ENCODE assay signal across 9 cellular contexts in genomic region chr1:53062731-53063591, GRCh38. TPM values are rescaled to one million over a fixed set of nuclear protein-coding genes. Genes with fewer than 3 reads are reported as not detected.
DNase-seq lines count a peak whose midpoint lies in the region; ATAC-seq and TF ChIP-seq lines count a peak whose summit lies in the region.
"Had no signal": no experiment of that assay in that cellular context is flagged by ENCODE, and none has a peak within 500 bp of the region (broad histone marks: within the 10 kb centered on the region; RNA-seq: fewer than 3 reads in every experiment).

No MANE protein-coding gene starts in this region.

- TF ChIP-seq CTCF in mesothelial cell of epicardium (IDR thresholded peaks at IDR 0.05; ENCODE audit: unreplicated experiment): no peak
- no peak for TF ChIP-seq CTCF in thyroid gland (IDR thresholded peaks at IDR 0.05)

- CTCF ChIA-PET in activated CD4-positive, alpha-beta T cell treated with anti-CD3 and anti-CD28 coated beads, Interleukin-2, amount 10 ng/mL, durations not matched to agents 7 days and 5 days (lab: Charles Lee): no interaction called here

- no peak overlapping the region for H3K4me3 ChIP-seq in endocrine pancreas (ENCODE audit: control insufficient read depth, insufficient read depth, low read length)
- H3K4me3 ChIP-seq in thyroid gland (replicated peaks in 1 of 3): peak overlapping the region; percentile 16 to 49 (median 25)

- H3K27ac ChIP-seq in thyroid gland: peak overlapping the region in 2 of 3 donors; percentile 57 to 68
- H3K27ac ChIP-seq: C4-2B had no signal

- 10 to 28% methylated on average over 16 to 49 of the region's 58 CpGs for WGBS in thyroid gland, 2 donors

- ATAC-seq in HG03378 (IDR thresholded peaks at IDR 0.05; ENCODE audit: unreplicated experiment): no peak
- ATAC-seq in HG03439 (IDR thresholded peaks at IDR 0.05; ENCODE audit: unreplicated experiment): no peak

- no peaks in the 10 kb centered on the region for H3K4me1 ChIP-seq in endocrine pancreas (ENCODE audit: control insufficient read depth, insufficient read depth, low read length)
- peaks cover 13 to 18% of the 10 kb centered on the region in 2 donors for H3K4me1 ChIP-seq in thyroid gland

- POLR2A ChIA-PET in activated CD4-positive, alpha-beta T cell treated with anti-CD3 and anti-CD28 coated beads, Interleukin-2, amount 10 ng/mL, durations not matched to agents 7 days and 5 days (lab: Charles Lee): interaction anchor here (0.6 kb wide), 1 partner anchor 107 kb away, joined by 3 read pairs; no protein-coding TSS in a partner anchor

- no peak for TF ChIP-seq POLR2A in thyroid gland (IDR thresholded peaks at IDR 0.05)

- H3K9ac ChIP-seq in endocrine pancreas (ENCODE audit: control insufficient read depth, insufficient read depth, low read length): peak overlapping the region; percentile 35

- H3K9me3 ChIP-seq in endocrine pancreas (ENCODE audit: control insufficient read depth, low read length): no peaks in the 10 kb centered on the region
- no peaks in the 10 kb centered on the region for H3K9me3 ChIP-seq in thyroid gland

- H3K36me3 Mint-ChIP-seq in activated CD4-positive, alpha-beta T cell treated with anti-CD3 and anti-CD28 coated beads, Interleukin-2, amount 10 ng/mL, durations not matched to agents 7 days and 5 days (ENCODE audit: low read depth): no peaks in the 10 kb centered on the region
- H3K36me3 Mint-ChIP-seq in mesothelial cell of epicardium: no peaks in the 10 kb centered on the region

- peaks cover 48% of the 10 kb centered on the region for H3K27me3 Mint-ChIP-seq in activated CD4-positive, alpha-beta T cell treated with anti-CD3 and anti-CD28 coated beads, Interleukin-2, amount 10 ng/mL, durations not matched to agents 7 days and 5 days
- H3K27me3 Mint-ChIP-seq in mesothelial cell of epicardium (ENCODE audit: low read depth): peaks cover 73% of the 10 kb centered on the region

- H3K36me3 ChIP-seq in endocrine pancreas (ENCODE audit: control insufficient read depth, insufficient read depth, low read length): no peaks in the 10 kb centered on the region
- no peaks in the 10 kb centered on the region for H3K36me3 ChIP-seq in thyroid gland

- no peak overlapping the region for H3K27ac Mint-ChIP-seq in activated CD4-positive, alpha-beta T cell treated with anti-CD3 and anti-CD28 coated beads, Interleukin-2, amount 10 ng/mL, durations not matched to agents 7 days and 5 days
- H3K27ac Mint-ChIP-seq in mesothelial cell of epicardium: no peak overlapping the region

- peaks cover 3% of the 10 kb centered on the region for H3K4me1 Mint-ChIP-seq in activated CD4-positive, alpha-beta T cell treated with anti-CD3 and anti-CD28 coated beads, Interleukin-2, amount 10 ng/mL, durations not matched to agents 7 days and 5 days
- peaks cover 7% of the 10 kb centered on the region for H3K4me1 Mint-ChIP-seq in mesothelial cell of epicardium

- H3K27me3 ChIP-seq in endocrine pancreas (ENCODE audit: control insufficient read depth, insufficient read depth, low read length): no peaks in the 10 kb centered on the region
- H3K27me3 ChIP-seq in thyroid gland: peaks cover 5% of the 10 kb centered on the region

- no peak for DNase-seq in activated CD4-positive, alpha-beta T cell treated with anti-CD3 and anti-CD28 coated beads, Interleukin-2, amount 10 ng/mL, durations not matched to agents 7 days and 5 days
- DNase-seq in activated CD4-positive, alpha-beta T cell treated with anti-CD3 and anti-CD28 coated beads for 1 hour: no peak
- peak in 1 of 2 experiments; percentile 42 for DNase-seq in mesothelial cell of epicardium (ENCODE audit: low spot score in 2 of 2, unreplicated experiment in 2 of 2)
- peak in 1 of 2 donors; percentile 28 for DNase-seq in thyroid gland
- no peak for DNase-seq in NOMO-1 treated with DMSO at 0.1 percent for 48 hours (lab: John Stamatoyannopoulos, UW; ENCODE audit: unreplicated experiment)

- no peaks in the 10 kb centered on the region for H3K9me3 Mint-ChIP-seq in activated CD4-positive, alpha-beta T cell treated with anti-CD3 and anti-CD28 coated beads, Interleukin-2, amount 10 ng/mL, durations not matched to agents 7 days and 5 days
- no peaks in the 10 kb centered on the region for H3K9me3 Mint-ChIP-seq in mesothelial cell of epicardium

- intact Hi-C loops in thyroid gland (cut with DNase I): no loop called here

- H3K4me3 Mint-ChIP-seq in activated CD4-positive, alpha-beta T cell treated with anti-CD3 and anti-CD28 coated beads, Interleukin-2, amount 10 ng/mL, durations not matched to agents 7 days and 5 days: peak overlapping the region; percentile 11
- H3K4me3 Mint-ChIP-seq in mesothelial cell of epicardium: peak overlapping the region; percentile 70

RNA-seq across cellular contexts. Expression of gene PODN, which starts 0.9 kb away (rescaled TPM):
- not detected for total RNA-seq in activated CD4-positive, alpha-beta T cell treated with anti-CD3 and anti-CD28 coated beads, Interleukin-2, amount 10 ng/mL, durations not matched to agents 7 days and 5 days
- 4.5 to 4.6 TPM (median 4.6 TPM) in 3 replicates for total RNA-seq in mesothelial cell of epicardium
- 100 to 1,000 TPM in 2 of 4 donors, 10 to 100 TPM in 2; 80.8 to 125 (median 101) TPM for total RNA-seq in thyroid gland

Comparison
In these comparisons a context has a peak if more than half of its experiments do, and no peak if none do; other contexts are left out.
1. RNA of gene PODN, which starts 0.9 kb away (total RNA-seq): 80.8 to 125 TPM in thyroid gland; 4.5 to 4.6 TPM in mesothelial cell of epicardium and not detected in activated CD4-positive, alpha-beta T cell treated with anti-CD3 and anti-CD28 coated beads, Interleukin-2, amount 10 ng/mL, durations not matched to agents 7 days and 5 days; every median in the first group is over 10 times any median in the second.